ENCODE assay signal across 18 cellular contexts in genomic region chr22:17724241-17724640, GRCh38. TPM values are rescaled to one million over a fixed set of nuclear protein-coding genes. Genes with fewer than 3 reads are reported as not detected.
A peak's percentile ranks its signal among the peaks of the same experiment; 100 is the strongest.
DNase-seq lines count a peak whose midpoint lies in the region; ATAC-seq and TF ChIP-seq lines count a peak whose summit lies in the region.
"Had no signal": no experiment of that assay in that cellular context is flagged by ENCODE, and none has a peak within 500 bp of the region (broad histone marks: within the 10 kb centered on the region; RNA-seq: fewer than 3 reads in every experiment).

No MANE protein-coding gene starts in this region.

- CTCF ChIA-PET in activated B cell treated with CpG ODN at 0.5 μM for 24 hours (lab: Charles Lee) (no interaction called here), MCF 10A (lab: Yijun Ruan, JAX) (interaction anchor here (0.6 to 2.8 kb wide), 4 partner anchors 14 to 54 kb away, joined by 3 to 9 read pairs (median 6); no protein-coding TSS in a partner anchor)

- peaks cover 24 to 60% (median 55%) of the 10 kb centered on the region in 10 experiments for H3K4me1 ChIP-seq in BLaER1 treated with 17β-estradiol and CSF1 and Interleukin-3, amounts not matched to agents 10 nM and 100 nM
- peaks cover 11% of the 10 kb centered on the region for H3K4me1 ChIP-seq in psoas muscle

- ATAC-seq in activated B cell treated with CpG ODN at 0.5 μM for 24 hours (ENCODE audit: low read depth) (no peak), psoas muscle (no peak), HG03442 (IDR thresholded peaks at IDR 0.05; ENCODE audit: unreplicated experiment) (no peak), HG02588 (IDR thresholded peaks at IDR 0.05; ENCODE audit: unreplicated experiment) (no peak)
- no peak for ATAC-seq in activated T-helper 17 cell treated with anti-CD3 and anti-CD28 coated beads, Interleukin-2, amount 50 U/mL, for 72 hours (replicated peaks)
- ATAC-seq: activated naive CD4-positive, alpha-beta T cell treated with anti-CD3 and anti-CD28 coated beads, Interleukin-2, amount 50 U/mL, for 72 hours; body of pancreas; GM12878 had no signal

- H3K4me3 Mint-ChIP-seq in activated B cell treated with CpG ODN at 0.5 μM for 24 hours (no peak overlapping the region), MCF 10A (ENCODE audit: unreplicated experiment) (no peak overlapping the region)
- no peak overlapping the region for H3K4me3 Mint-ChIP-seq in activated T-helper 17 cell treated with anti-CD3 and anti-CD28 coated beads, Interleukin-2, amount 50 U/mL, for 72 hours
- H3K4me3 Mint-ChIP-seq: CD4-positive, alpha-beta memory T cell; dendritic cell treated with granulocyte-macrophage colony-stimulating factor and Interleukin-4, amounts not matched to agents 40 ng/mL and 50 ng/mL, for 4 days had no signal

- H3K4me1 Mint-ChIP-seq in activated B cell treated with CpG ODN at 0.5 μM for 24 hours (peaks cover 7% of the 10 kb centered on the region), MCF 10A (ENCODE audit: insufficient read depth, unreplicated experiment) (peaks cover 15% of the 10 kb centered on the region)
- H3K4me1 Mint-ChIP-seq in activated T-helper 17 cell treated with anti-CD3 and anti-CD28 coated beads, Interleukin-2, amount 50 U/mL, for 72 hours, result peaks cover 9% of the 10 kb centered on the region

- DNase-seq in activated B cell treated with CpG ODN at 0.5 μM for 24 hours, result no peak
- peak; percentile 47 for DNase-seq in fibroblast of gingiva (ENCODE audit: low read depth)
- DNase-seq in psoas muscle, result no peak
- DNase-seq in MCF 10A (ENCODE audit: unreplicated experiment), result no peak
- DNase-seq: activated CD4-positive, alpha-beta T cell treated with anti-CD3 and anti-CD28 coated beads for 48 hours; body of pancreas; CD4-positive, alpha-beta memory T cell; NCI-H1694; NCI-H2227 treated with DMSO at 0.1 percent for 48 hours; NCI-H774; stimulated activated CD8-positive, alpha-beta memory T cell treated with anti-CD3 and anti-CD28 coated beads, Interleukin-4, amount 100 ng/mL, for 48 hours had no signal

- peak overlapping the region in 9 of 11 experiments; percentile 4 to 84 (median 64); a peak in 17 of 22 replicates for H3K4me2 ChIP-seq in BLaER1 treated with 17β-estradiol and CSF1 and Interleukin-3, amounts not matched to agents 10 nM and 100 nM

- no peaks in the 10 kb centered on the region for H3K9me3 ChIP-seq in BLaER1 treated with 17β-estradiol and CSF1 and Interleukin-3, amounts not matched to agents 10 nM and 100 nM (replicated peaks in 1 of 11)
- H3K9me3 ChIP-seq in psoas muscle, result no peaks in the 10 kb centered on the region
- H3K9me3 ChIP-seq: body of pancreas had no signal

- no peaks in the 10 kb centered on the region for H3K27me3 Mint-ChIP-seq in activated B cell treated with CpG ODN at 0.5 μM for 24 hours
- no peaks in the 10 kb centered on the region for H3K27me3 Mint-ChIP-seq in MCF 10A (ENCODE audit: insufficient read depth, unreplicated experiment)
- H3K27me3 Mint-ChIP-seq in activated T-helper 17 cell treated with anti-CD3 and anti-CD28 coated beads, Interleukin-2, amount 50 U/mL, for 72 hours, result no peaks in the 10 kb centered on the region
- H3K27me3 Mint-ChIP-seq: CD4-positive, alpha-beta memory T cell; dendritic cell treated with granulocyte-macrophage colony-stimulating factor and Interleukin-4, amounts not matched to agents 40 ng/mL and 50 ng/mL, for 4 days had no signal

- peaks cover 0 to 43% (median 28%) of the 10 kb centered on the region in 11 experiments; a peak in 14 of 22 replicates for H4K20me1 ChIP-seq in BLaER1 treated with 17β-estradiol and CSF1 and Interleukin-3, amounts not matched to agents 10 nM and 100 nM

- H3K9me3 Mint-ChIP-seq in activated B cell treated with CpG ODN at 0.5 μM for 24 hours, result no peaks in the 10 kb centered on the region
- H3K9me3 Mint-ChIP-seq in MCF 10A (ENCODE audit: unreplicated experiment), result no peaks in the 10 kb centered on the region
- no peaks in the 10 kb centered on the region for H3K9me3 Mint-ChIP-seq in activated T-helper 17 cell treated with anti-CD3 and anti-CD28 coated beads, Interleukin-2, amount 50 U/mL, for 72 hours
- H3K9me3 Mint-ChIP-seq: activated naive CD4-positive, alpha-beta T cell treated with anti-CD3 and anti-CD28 coated beads, Interleukin-2, amount 50 U/mL, for 72 hours; CD4-positive, alpha-beta memory T cell; dendritic cell treated with granulocyte-macrophage colony-stimulating factor and Interleukin-4, amounts not matched to agents 40 ng/mL and 50 ng/mL, for 4 days had no signal

- peak overlapping the region in 3 of 11 experiments; percentile 13 to 45 (median 18); a peak in 4 of 22 replicates for H3K27ac ChIP-seq in BLaER1 treated with 17β-estradiol and CSF1 and Interleukin-3, amounts not matched to agents 10 nM and 100 nM
- H3K27ac ChIP-seq in psoas muscle, result peak overlapping the region; percentile 69

- H3K4me3 ChIP-seq in BLaER1 treated with 17β-estradiol and CSF1 and Interleukin-3, amounts not matched to agents 10 nM and 100 nM, result no peak overlapping the region
- no peak overlapping the region for H3K4me3 ChIP-seq in psoas muscle
- H3K4me3 ChIP-seq: body of pancreas, GM12878 had no signal

- WGBS in psoas muscle, 3 donors, result 75 to 81% (median 79%) methylated on average over 5 of the region's 5 CpGs

- POLR2A ChIA-PET in activated B cell treated with CpG ODN at 0.5 μM for 24 hours (lab: Charles Lee) (no interaction called here), MCF 10A (lab: Yijun Ruan, JAX) (no interaction called here)

- H3K27ac Mint-ChIP-seq in activated B cell treated with CpG ODN at 0.5 μM for 24 hours, result peak overlapping the region; percentile 33
- H3K27ac Mint-ChIP-seq in MCF 10A (ENCODE audit: low read depth, unreplicated experiment), result no peak overlapping the region
- no peak overlapping the region for H3K27ac Mint-ChIP-seq in activated T-helper 17 cell treated with anti-CD3 and anti-CD28 coated beads, Interleukin-2, amount 50 U/mL, for 72 hours
- H3K27ac Mint-ChIP-seq: dendritic cell treated with granulocyte-macrophage colony-stimulating factor and Interleukin-4, amounts not matched to agents 40 ng/mL and 50 ng/mL, for 4 days had no signal

- H3K9ac ChIP-seq in BLaER1 treated with 17β-estradiol and CSF1 and Interleukin-3, amounts not matched to agents 10 nM and 100 nM, result peak overlapping the region in 2 of 11 experiments; percentile 19 to 28; a peak in 2 of 22 replicates

- H3K36me3 Mint-ChIP-seq in activated B cell treated with CpG ODN at 0.5 μM for 24 hours (ENCODE audit: low read depth) (peaks cover 37% of the 10 kb centered on the region), MCF 10A (ENCODE audit: insufficient read depth, unreplicated experiment) (peaks cover 57% of the 10 kb centered on the region)
- peaks cover 35% of the 10 kb centered on the region for H3K36me3 Mint-ChIP-seq in activated T-helper 17 cell treated with anti-CD3 and anti-CD28 coated beads, Interleukin-2, amount 50 U/mL, for 72 hours (ENCODE audit: low read depth)

- no peak for TF ChIP-seq CTCF in activated B cell treated with CpG ODN at 0.5 μM for 24 hours (IDR thresholded peaks at IDR 0.05)
- TF ChIP-seq CTCF in psoas muscle (IDR thresholded peaks at IDR 0.05), result no peak
- no peak for TF ChIP-seq CTCF in MCF 10A (IDR thresholded peaks at IDR 0.05; ENCODE audit: unreplicated experiment)

- intact Hi-C loops in activated B cell treated with CpG ODN at 0.5 μM for 24 hours (cut with micrococcal nuclease), result no loop called here
- intact Hi-C loops in psoas muscle (cut with DNase I), result no loop called here
- intact Hi-C loops in MCF 10A (cut with micrococcal nuclease), result no loop called here

- no TSS peak for BruUV-seq in MCF 10A (replicated peaks; lab: Mats Ljungman, UMichigan)

- H3K36me3 ChIP-seq in BLaER1 treated with 17β-estradiol and CSF1 and Interleukin-3, amounts not matched to agents 10 nM and 100 nM, result peaks cover 14 to 34% (median 23%) of the 10 kb centered on the region in 11 experiments; a peak in 21 of 22 replicates
- peaks cover 4 to 35% of the 10 kb centered on the region in 2 donors for H3K36me3 ChIP-seq in psoas muscle (ENCODE audit: insufficient read depth in 1 of 2, low read depth in 1 of 2)

- no peaks in the 10 kb centered on the region for H3K27me3 ChIP-seq in BLaER1 treated with 17β-estradiol and CSF1 and Interleukin-3, amounts not matched to agents 10 nM and 100 nM
- H3K27me3 ChIP-seq in psoas muscle (ENCODE audit: insufficient read depth in 3 of 3, low read length in 2 of 3), result no peaks in the 10 kb centered on the region
- H3K27me3 ChIP-seq: body of pancreas had no signal

RNA-seq across cellular contexts. Expression of gene BID, which starts 50.0 kb away (rescaled TPM):
- total RNA-seq in activated B cell treated with CpG ODN at 0.5 μM for 24 hours (78.9 and 81.4 TPM in 2 replicates), psoas muscle (10 to 100 TPM in 2 of 4 donors, 1 to 10 TPM in 2; 5.6 to 19.4 (median 8.3) TPM), MCF 10A (2022) (21.5 and 25.0 TPM in 2 replicates)
- polyA plus RNA-seq in psoas muscle, result 10 to 100 TPM in 1 of 3 donors, 1 to 10 TPM in 2; 7.8 to 27.4 (median 9.9) TPM
- 10 to 100 TPM in 1 of 2 donors, 1 to 10 TPM in 1; 6.2 to 19.2 TPM for total RNA-seq in activated T-helper 17 cell treated with anti-CD3 and anti-CD28 coated beads, Interleukin-2, amount 50 U/mL, for 72 hours
